Comparison of ENCODE assay signal across 8 cellular contexts in genomic region chr12:117212563-117213190, GRCh38. TPM values are rescaled to one million over a fixed set of nuclear protein-coding genes. Genes with fewer than 3 reads are reported as not detected.
DNase-seq lines count a peak whose midpoint lies in the region; TF ChIP-seq lines count a peak whose summit lies in the region.

No MANE protein-coding gene starts in this region.

- H3K27ac Mint-ChIP-seq in CD8-positive, alpha-beta memory T cell, result peak overlapping the region in 1 of 8 donors; percentile 33
- no peak overlapping the region for H3K27ac Mint-ChIP-seq in activated CD4-positive, alpha-beta memory T cell treated with anti-CD3 and anti-CD28 coated beads for 36 hours

- POLR2A ChIA-PET in CD8-positive, alpha-beta memory T cell (lab: Charles Lee), result no interaction called here
- POLR2A ChIA-PET in activated CD4-positive, alpha-beta memory T cell treated with anti-CD3 and anti-CD28 coated beads for 36 hours (lab: Charles Lee), result no interaction called here

- no peak overlapping the region for H3K4me3 ChIP-seq in CD8-positive, alpha-beta memory T cell (ENCODE audit: low read length)
- H3K4me3 ChIP-seq in HFF-Myc (replicated peaks; ENCODE audit: low read depth, low read length), result no peak overlapping the region

- H3K9me3 ChIP-seq in CD8-positive, alpha-beta memory T cell (ENCODE audit: low read length), result no peaks in the 10 kb centered on the region

- H3K4me3 Mint-ChIP-seq in CD8-positive, alpha-beta memory T cell, result no peak overlapping the region
- no peak overlapping the region for H3K4me3 Mint-ChIP-seq in activated CD4-positive, alpha-beta memory T cell treated with anti-CD3 and anti-CD28 coated beads for 36 hours

- H3K27ac ChIP-seq in CD8-positive, alpha-beta memory T cell (ENCODE audit: low read depth, low read length), result no peak overlapping the region

- H3K9me3 Mint-ChIP-seq in CD8-positive, alpha-beta memory T cell, result no peaks in the 10 kb centered on the region
- H3K9me3 Mint-ChIP-seq in activated CD4-positive, alpha-beta memory T cell treated with anti-CD3 and anti-CD28 coated beads for 36 hours, result no peaks in the 10 kb centered on the region

- H3K4me1 ChIP-seq in CD8-positive, alpha-beta memory T cell (ENCODE audit: insufficient read depth, low read length), result no peaks in the 10 kb centered on the region

- TF ChIP-seq CTCF in HFF-Myc (IDR thresholded peaks at IDR 0.05; ENCODE audit: low read depth, low read length, missing control alignments), result peak; percentile 94

- CTCF ChIA-PET in CD8-positive, alpha-beta memory T cell (lab: Charles Lee), result interaction anchor here (0.9 to 2.0 kb wide), 8 partner anchors 9 to 637 kb away, joined by 3 to 5 read pairs (median 4); no protein-coding TSS in a partner anchor
- CTCF ChIA-PET in activated CD4-positive, alpha-beta memory T cell treated with anti-CD3 and anti-CD28 coated beads for 36 hours (lab: Charles Lee), result interaction anchor here (0.7 to 4.4 kb wide), 7 partner anchors 24 to 637 kb away, joined by 3 to 32 read pairs (median 6); no protein-coding TSS in a partner anchor

- H3K36me3 Mint-ChIP-seq in CD8-positive, alpha-beta memory T cell, result peaks cover 0 to 2% (median 0%) of the 10 kb centered on the region in 3 donors
- no peaks in the 10 kb centered on the region for H3K36me3 Mint-ChIP-seq in activated CD4-positive, alpha-beta memory T cell treated with anti-CD3 and anti-CD28 coated beads for 36 hours

- peaks cover 9 to 41% of the 10 kb centered on the region in 2 donors for H3K27me3 Mint-ChIP-seq in CD8-positive, alpha-beta memory T cell
- peaks cover 7% of the 10 kb centered on the region for H3K27me3 Mint-ChIP-seq in activated CD4-positive, alpha-beta memory T cell treated with anti-CD3 and anti-CD28 coated beads for 36 hours

- H3K36me3 ChIP-seq in CD8-positive, alpha-beta memory T cell (ENCODE audit: insufficient read depth, low read length), result no peaks in the 10 kb centered on the region

- no peaks in the 10 kb centered on the region for H3K4me1 Mint-ChIP-seq in CD8-positive, alpha-beta memory T cell
- no peaks in the 10 kb centered on the region for H3K4me1 Mint-ChIP-seq in activated CD4-positive, alpha-beta memory T cell treated with anti-CD3 and anti-CD28 coated beads for 36 hours (ENCODE audit: low read depth)

- H3K27me3 ChIP-seq in CD8-positive, alpha-beta memory T cell (ENCODE audit: insufficient read depth, low read length, poor library complexity, severe bottlenecking), result peaks cover 4% of the 10 kb centered on the region

- intact Hi-C loops in activated CD4-positive, alpha-beta memory T cell treated with anti-CD3 and anti-CD28 coated beads for 36 hours (cut with micrococcal nuclease), result loop anchor here (1.0 kb wide), 2 partner anchors 375 to 625 kb away; no protein-coding TSS in a partner anchor

- DNase-seq in CD8-positive, alpha-beta memory T cell, result peak; percentile 17 to 57 (median 42)
- DNase-seq in HFF-Myc (ENCODE audit: extremely low read depth, low read depth) (peak; percentile 65), NCI-H748 treated with DMSO at 0.1 percent for 48 hours (lab: John Stamatoyannopoulos, UW) (peak; percentile 64), lung microvascular endothelial cell (ENCODE audit: low read depth in 2 of 2) (peak; percentile 79), mesenteric fat pad (ENCODE audit: low spot score) (no peak)
- DNase-seq in activated CD4-positive, alpha-beta memory T cell treated with anti-CD3 and anti-CD28 coated beads for 36 hours, result peak; percentile 75
- DNase-seq in effector CD4-positive, alpha-beta T cell, result peak; percentile 45
- DNase-seq in stimulated activated CD8-positive, alpha-beta memory T cell treated with anti-CD3 and anti-CD28 coated beads, Interleukin-2, amount 100 ng/mL, for 48 hours (ENCODE audit: low read depth in 2 of 2), result peak; percentile 34 to 51

RNA-seq across cellular contexts. Expression of gene FBXO21, which starts 22.4 kb away (rescaled TPM):
- total RNA-seq in CD8-positive, alpha-beta memory T cell, result 10 to 100 TPM; 27.3 to 34.6 TPM
- 48.6 TPM for polyA plus RNA-seq in CD8-positive, alpha-beta memory T cell
- total RNA-seq in activated CD4-positive, alpha-beta memory T cell treated with anti-CD3 and anti-CD28 coated beads for 36 hours, result 10 to 100 TPM; 23.3 to 23.7 TPM
- total RNA-seq in lung microvascular endothelial cell (84.8 and 114 TPM in 2 replicates), mesenteric fat pad (17.4 TPM)
